In genomic region chr21:42734323-42734971, GRCh38 we compare ENCODE assay signal across 17 cellular contexts.
DNase-seq lines count a peak whose midpoint lies in the region; ATAC-seq and TF ChIP-seq lines count a peak whose summit lies in the region.
"Had no signal": no experiment of that assay in that cellular context is flagged by ENCODE, and none has a peak within 500 bp of the region (broad histone marks: within the 10 kb centered on the region; RNA-seq: fewer than 3 reads in every experiment).

No MANE protein-coding gene starts in this region.

- H4K91ac ChIP-seq in mesenchymal stem cell (ENCODE audit: low read length): no peak overlapping the region

- no peaks in the 10 kb centered on the region for H3K79me1 ChIP-seq in mesenchymal stem cell (replicated peaks; ENCODE audit: low read length, poor library complexity, severe bottlenecking)

- no peak overlapping the region for H2AK5ac ChIP-seq in mesenchymal stem cell (ENCODE audit: low read length, severe bottlenecking)

- H3K23ac ChIP-seq in mesenchymal stem cell (ENCODE audit: low read length in 2 of 2): no peak overlapping the region

- H2BK15ac ChIP-seq in mesenchymal stem cell (ENCODE audit: low read depth, poor library complexity, severe bottlenecking): no peak overlapping the region

- peak overlapping the region; percentile 82 for H3K27ac Mint-ChIP-seq in CD8-positive, alpha-beta T cell
- no peak overlapping the region for H3K27ac Mint-ChIP-seq in activated T-helper 17 cell treated with anti-CD3 and anti-CD28 coated beads, Interleukin-2, amount 50 U/mL, for 72 hours
- peak overlapping the region in 9 of 10 donors; percentile 33 to 100 (median 88) for H3K27ac Mint-ChIP-seq in naive thymus-derived CD8-positive, alpha-beta T cell
- H3K27ac Mint-ChIP-seq: activated T-helper 2 cell treated with anti-CD3 and anti-CD28 coated beads, Interferon-gamma antibody, Interleukin-2, Interleukin-4, amounts not matched to agents 10 μg/mL and 5 μg/mL and 100 μg/mL, durations not matched to agents 14 hours and 24 hours and 36 hours had no signal

- no peak overlapping the region for H3K4me3 ChIP-seq in CD8-positive, alpha-beta T cell (ENCODE audit: low read depth, low read length)
- H3K4me3 ChIP-seq in LNCaP clone FGC (ENCODE audit: low read depth, low read length) (no peak overlapping the region), mesenchymal stem cell (ENCODE audit: insufficient read depth in 1 of 2, low read depth in 1 of 2, low read length in 2 of 2) (no peak overlapping the region)
- H3K4me3 ChIP-seq: SJCRH30 had no signal

- H3K14ac ChIP-seq in mesenchymal stem cell (ENCODE audit: low read length in 2 of 2): no peak overlapping the region

- H3K36me3 Mint-ChIP-seq in CD8-positive, alpha-beta T cell: peaks cover 21% of the 10 kb centered on the region
- no peaks in the 10 kb centered on the region for H3K36me3 Mint-ChIP-seq in activated T-helper 17 cell treated with anti-CD3 and anti-CD28 coated beads, Interleukin-2, amount 50 U/mL, for 72 hours (ENCODE audit: low read depth)
- peaks cover 11 to 18% (median 16%) of the 10 kb centered on the region in 3 donors for H3K36me3 Mint-ChIP-seq in naive thymus-derived CD8-positive, alpha-beta T cell

- no peak overlapping the region for H3K18ac ChIP-seq in mesenchymal stem cell (ENCODE audit: low read depth in 1 of 2, low read length in 2 of 2)

- no peak overlapping the region for H2BK12ac ChIP-seq in mesenchymal stem cell (ENCODE audit: low read length in 2 of 2)

- no peaks in the 10 kb centered on the region for H3K9me3 ChIP-seq in CD8-positive, alpha-beta T cell (ENCODE audit: low read length)
- no peaks in the 10 kb centered on the region for H3K9me3 ChIP-seq in mesenchymal stem cell (ENCODE audit: control insufficient read depth, low read length)

- no peak for TF ChIP-seq CTCF in CD8-positive, alpha-beta T cell (IDR thresholded peaks at IDR 0.05)
- no peak for TF ChIP-seq CTCF in LNCaP clone FGC (IDR thresholded peaks at IDR 0.05; ENCODE audit: control insufficient read depth, extremely low read depth, insufficient read depth)

- H3K27me3 Mint-ChIP-seq in CD8-positive, alpha-beta T cell (ENCODE audit: low read depth): no peaks in the 10 kb centered on the region
- H3K27me3 Mint-ChIP-seq in activated T-helper 17 cell treated with anti-CD3 and anti-CD28 coated beads, Interleukin-2, amount 50 U/mL, for 72 hours: no peaks in the 10 kb centered on the region
- no peaks in the 10 kb centered on the region for H3K27me3 Mint-ChIP-seq in naive thymus-derived CD8-positive, alpha-beta T cell
- H3K27me3 Mint-ChIP-seq: naive B cell had no signal

- intact Hi-C loops in CD8-positive, alpha-beta T cell (cut with DNase I, micrococcal nuclease): no loop called here

- WGBS in mesenchymal stem cell: 65% methylated on average over 6 of the region's 7 CpGs

- no peak overlapping the region for H4K8ac ChIP-seq in mesenchymal stem cell (ENCODE audit: low read length)

- peaks cover 2% of the 10 kb centered on the region for H3K9me3 Mint-ChIP-seq in CD8-positive, alpha-beta T cell
- peaks cover 4% of the 10 kb centered on the region for H3K9me3 Mint-ChIP-seq in activated T-helper 17 cell treated with anti-CD3 and anti-CD28 coated beads, Interleukin-2, amount 50 U/mL, for 72 hours
- H3K9me3 Mint-ChIP-seq in naive thymus-derived CD8-positive, alpha-beta T cell: peaks cover 0 to 6% (median under 1%) of the 10 kb centered on the region in 9 donors

- POLR2A ChIA-PET in CD8-positive, alpha-beta T cell (lab: Charles Lee): interaction anchor here (0.9 to 1.2 kb wide), 2 partner anchors 46 to 63 kb away, joined by 4 read pairs; no protein-coding TSS in a partner anchor
- POLR2A ChIA-PET in naive thymus-derived CD8-positive, alpha-beta T cell (lab: Charles Lee): interaction anchor here (1.3 to 1.9 kb wide), 2 partner anchors 12 to 14 kb away, joined by 8 to 9 read pairs; no protein-coding TSS in a partner anchor

- no peak for ATAC-seq in CD8-positive, alpha-beta T cell
- peak; percentile 51 for ATAC-seq in activated T-helper 17 cell treated with anti-CD3 and anti-CD28 coated beads, Interleukin-2, amount 50 U/mL, for 72 hours (replicated peaks)
- ATAC-seq in naive thymus-derived CD8-positive, alpha-beta T cell: no peak
- ATAC-seq in HG02870 (IDR thresholded peaks at IDR 0.05; ENCODE audit: unreplicated experiment): no peak

- H3K4ac ChIP-seq in mesenchymal stem cell (ENCODE audit: low read depth in 1 of 2, low read length in 2 of 2): no peak overlapping the region

- CTCF ChIA-PET in CD8-positive, alpha-beta T cell (lab: Charles Lee): interaction anchor here (2.2 to 2.6 kb wide), 2 partner anchors 49 to 84 kb away, joined by 4 to 7 read pairs; no protein-coding TSS in a partner anchor

- peaks cover 48% of the 10 kb centered on the region for H3K4me1 ChIP-seq in CD8-positive, alpha-beta T cell (ENCODE audit: insufficient read depth, low read length)
- peaks cover 2% of the 10 kb centered on the region for H3K4me1 ChIP-seq in mesenchymal stem cell (ENCODE audit: control insufficient read depth, insufficient read depth, low read depth, low read length)
- H3K4me1 ChIP-seq: SJCRH30 had no signal

- no peak overlapping the region for H3K4me2 ChIP-seq in mesenchymal stem cell (ENCODE audit: low read length, poor library complexity, severe bottlenecking)

- H3K9ac ChIP-seq in mesenchymal stem cell (ENCODE audit: low read length): no peak overlapping the region

- no peak overlapping the region for H3K27ac ChIP-seq in CD8-positive, alpha-beta T cell (ENCODE audit: low read depth, low read length)
- H3K27ac ChIP-seq in mesenchymal stem cell (ENCODE audit: low read length, poor library complexity, severe bottlenecking): no peak overlapping the region
- H3K27ac ChIP-seq: brain microvascular endothelial cell, SJCRH30 had no signal

- peaks cover 48% of the 10 kb centered on the region for H3K4me1 Mint-ChIP-seq in CD8-positive, alpha-beta T cell (ENCODE audit: low read depth)
- H3K4me1 Mint-ChIP-seq in activated T-helper 17 cell treated with anti-CD3 and anti-CD28 coated beads, Interleukin-2, amount 50 U/mL, for 72 hours: peaks cover 19% of the 10 kb centered on the region
- peaks cover 18 to 63% (median 59%) of the 10 kb centered on the region in 4 donors for H3K4me1 Mint-ChIP-seq in naive thymus-derived CD8-positive, alpha-beta T cell

- H3K4me3 Mint-ChIP-seq in CD8-positive, alpha-beta T cell: peak overlapping the region; percentile 27
- H3K4me3 Mint-ChIP-seq in activated T-helper 17 cell treated with anti-CD3 and anti-CD28 coated beads, Interleukin-2, amount 50 U/mL, for 72 hours: peak overlapping the region; percentile 38
- H3K4me3 Mint-ChIP-seq in naive thymus-derived CD8-positive, alpha-beta T cell: peak overlapping the region in 8 of 10 donors; percentile 16 to 76 (median 62)
- H3K4me3 Mint-ChIP-seq: naive B cell had no signal

- H3K36me3 ChIP-seq in CD8-positive, alpha-beta T cell (ENCODE audit: insufficient read depth, low read length): no peaks in the 10 kb centered on the region
- H3K36me3 ChIP-seq in mesenchymal stem cell (ENCODE audit: control insufficient read depth in 1 of 2, insufficient read depth in 2 of 2, low read depth in 1 of 2, low read length in 2 of 2): peaks cover 0 to 27% of the 10 kb centered on the region in 2 experiments
- H3K36me3 ChIP-seq: brain microvascular endothelial cell, SJCRH30 had no signal

- H2BK120ac ChIP-seq in mesenchymal stem cell (ENCODE audit: low read depth, low read length): no peak overlapping the region

- no peak for DNase-seq in CD8-positive, alpha-beta T cell
- DNase-seq in LNCaP clone FGC (ENCODE audit: low read depth): peak; percentile 78
- DNase-seq in naive thymus-derived CD8-positive, alpha-beta T cell: peak in 1 of 10 donors; percentile 21
- DNase-seq in mesenchymal stem cell: no peak
- DNase-seq in NCI-H524 (lab: John Stamatoyannopoulos, UW): no peak
- no peak for DNase-seq in activated T-cell treated with anti-CD3 and anti-CD28 coated beads, Interleukin-2, amount 50 U/mL, for 1 hour
- DNase-seq: activated CD4-positive, CD25-positive, alpha-beta regulatory T cell; brain microvascular endothelial cell; effector CD4-positive, alpha-beta T cell; foreskin fibroblast; naive B cell; NCI-H1105 treated with DMSO at 0.1 percent for 48 hours; NCI-H524 treated with DMSO at 0.1 percent for 48 hours; SJCRH30 had no signal

- no peaks in the 10 kb centered on the region for H3K27me3 ChIP-seq in CD8-positive, alpha-beta T cell (ENCODE audit: insufficient read depth, low read length)
- peaks cover 0 to 9% of the 10 kb centered on the region in 2 experiments for H3K27me3 ChIP-seq in mesenchymal stem cell (ENCODE audit: control insufficient read depth in 1 of 2, insufficient read depth in 1 of 2, low read length in 2 of 2)
- H3K27me3 ChIP-seq: SJCRH30 had no signal

- H2AFZ ChIP-seq in mesenchymal stem cell (ENCODE audit: low read depth, low read length): no peak overlapping the region

- H2BK5ac ChIP-seq in mesenchymal stem cell (ENCODE audit: low read depth, low read length, poor library complexity, severe bottlenecking): no peak overlapping the region
